In genomic region chr2:123500346-123500745, GRCh38 we compare ENCODE assay signal across 26 cellular contexts.
"Had no signal": no experiment of that assay in that cellular context is flagged by ENCODE, and none has a peak within 500 bp of the region (broad histone marks: within the 10 kb centered on the region; RNA-seq: fewer than 3 reads in every experiment).

No MANE protein-coding gene starts in this region.

- H3K9me3 Mint-ChIP-seq: activated CD4-positive, alpha-beta T cell treated with anti-CD3 and anti-CD28 coated beads, Interleukin-2, amount 10 ng/mL, durations not matched to agents 24 days and 14 days; activated naive CD4-positive, alpha-beta T cell treated with anti-CD3 and anti-CD28 coated beads for 36 hours had no signal

- H3K27ac Mint-ChIP-seq: activated B cell treated with CpG ODN at 0.5 μM for 24 hours; activated CD4-positive, alpha-beta T cell treated with anti-CD3 and anti-CD28 coated beads, Interleukin-2, amount 10 ng/mL, durations not matched to agents 24 days and 14 days; activated CD8-positive, alpha-beta memory T cell treated with anti-CD3 and anti-CD28 coated beads, Interleukin-2, amount 10 ng/mL, durations not matched to agents 7 days and 5 days; activated naive CD4-positive, alpha-beta T cell treated with anti-CD3 and anti-CD28 coated beads for 36 hours; activated naive CD8-positive, alpha-beta T cell; T-helper 17 cell had no signal

- ATAC-seq: activated CD8-positive, alpha-beta memory T cell treated with anti-CD3 and anti-CD28 coated beads, Interleukin-2, amount 10 ng/mL, durations not matched to agents 7 days and 5 days; activated T-cell treated with anti-CD3 and anti-CD28 coated beads, Interleukin-2, amount 50 U/mL, for 4 hours; T-helper 17 cell had no signal

- H3K27me3 Mint-ChIP-seq: activated B cell treated with CpG ODN at 0.5 μM for 24 hours; activated CD4-positive, alpha-beta T cell treated with anti-CD3 and anti-CD28 coated beads, Interleukin-2, amount 10 ng/mL, durations not matched to agents 24 days and 14 days; activated CD8-positive, alpha-beta memory T cell treated with anti-CD3 and anti-CD28 coated beads, Interleukin-2, amount 10 ng/mL, durations not matched to agents 7 days and 5 days; activated naive CD8-positive, alpha-beta T cell; T-helper 17 cell had no signal

- H3K4me3 Mint-ChIP-seq: activated B cell treated with CpG ODN at 0.5 μM for 24 hours; activated CD4-positive, alpha-beta T cell treated with anti-CD3 and anti-CD28 coated beads, Interleukin-2, amount 10 ng/mL, durations not matched to agents 24 days and 14 days; activated CD8-positive, alpha-beta memory T cell treated with anti-CD3 and anti-CD28 coated beads, Interleukin-2, amount 10 ng/mL, durations not matched to agents 7 days and 5 days; activated naive CD4-positive, alpha-beta T cell treated with anti-CD3 and anti-CD28 coated beads for 36 hours; activated naive CD8-positive, alpha-beta T cell; activated T-cell treated with anti-CD3 and anti-CD28 coated beads, Interleukin-2, amount 50 U/mL, for 4 hours; T-helper 17 cell had no signal

- H3K4me1 Mint-ChIP-seq: activated B cell treated with CpG ODN at 0.5 μM for 24 hours; activated CD4-positive, alpha-beta T cell treated with anti-CD3 and anti-CD28 coated beads, Interleukin-2, amount 10 ng/mL, durations not matched to agents 24 days and 14 days; activated CD8-positive, alpha-beta memory T cell treated with anti-CD3 and anti-CD28 coated beads, Interleukin-2, amount 10 ng/mL, durations not matched to agents 7 days and 5 days; T-helper 17 cell had no signal

- DNase-seq: activated B cell treated with CpG ODN at 0.5 μM for 24 hours; activated CD4-positive, alpha-beta T cell treated with anti-CD3 and anti-CD28 coated beads for 1 hour; activated CD4-positive, alpha-beta T cell treated with anti-CD3 and anti-CD28 coated beads, Interleukin-2, amount 10 ng/mL, durations not matched to agents 24 days and 14 days; activated CD4-positive, alpha-beta T cell treated with anti-CD3 and anti-CD28 coated beads, Interleukin-2, amount 50 U/mL, for 48 hours; activated CD8-positive, alpha-beta memory T cell treated with anti-CD3 and anti-CD28 coated beads, Interleukin-2, amount 10 ng/mL, durations not matched to agents 7 days and 5 days; activated effector memory CD4-positive, alpha-beta T cell treated with anti-CD3 and anti-CD28 coated beads, Interleukin-2, amount 50 U/mL, for 16 hours; activated naive CD4-positive, alpha-beta T cell treated with anti-CD3 and anti-CD28 coated beads for 36 hours; activated T-cell treated with anti-CD3 and anti-CD28 coated beads, Interleukin-2, amount 50 U/mL, for 4 hours; amygdala; central memory CD4-positive, alpha-beta T cell; Kasumi-1; KBM-7; NCI-H1092 treated with DMSO at 0.1 percent for 48 hours; NCI-H1417 treated with DMSO at 0.1 percent for 48 hours; NCI-H1694; NCI-H2029; NCI-H2107; NCI-H2171 treated with DMSO at 0.1 percent for 48 hours; NCI-H510A treated with DMSO at 0.1 percent for 48 hours; NCI-H69; NK-92 treated with Interleukin-12 subunit alpha and Interleukin-12 subunit beta, amount 100 ng/mL, for 24 hours; OCI-M1; SIG-M5; T-helper 17 cell; T-helper 9 cell had no signal

- H3K36me3 Mint-ChIP-seq: activated CD8-positive, alpha-beta memory T cell treated with anti-CD3 and anti-CD28 coated beads, Interleukin-2, amount 10 ng/mL, durations not matched to agents 7 days and 5 days; activated naive CD8-positive, alpha-beta T cell had no signal
